17 cellular contexts compared by ENCODE assay signal in genomic region chr9:130946778-130947617, GRCh38. TPM values are rescaled to one million over a fixed set of nuclear protein-coding genes. Genes with fewer than 3 reads are reported as not detected.
DNase-seq lines count a peak whose midpoint lies in the region; ATAC-seq, FAIRE-seq and TF ChIP-seq lines count a peak whose summit lies in the region.
"Had no signal": no experiment of that assay in that cellular context is flagged by ENCODE, and none has a peak within 500 bp of the region (broad histone marks: within the 10 kb centered on the region; RNA-seq: fewer than 3 reads in every experiment).

No MANE protein-coding gene starts in this region.

- intact Hi-C loops in left colon (cut with DNase I, micrococcal nuclease), result no loop called here
- intact Hi-C loops in Caco-2 (cut with micrococcal nuclease; ENCODE audit: unreplicated experiment), result no loop called here
- intact Hi-C loops in psoas muscle (cut with DNase I), result loop anchor here in 1 of 2 donors (10.0 kb wide), 1 partner anchor 182 kb away; no protein-coding TSS in a partner anchor
- intact Hi-C loops in lower lobe of right lung (cut with DNase I), result no loop called here

- H3K4me3 Mint-ChIP-seq in Caco-2 (ENCODE audit: unreplicated experiment), result no peak overlapping the region
- H3K4me3 Mint-ChIP-seq: activated T-cell treated with anti-CD3 and anti-CD28 coated beads, Interleukin-2, amount 50 U/mL, for 4 hours had no signal

- 40 to 57% (median 44%) methylated on average over 16 of the region's 16 CpGs for WGBS in psoas muscle, 3 donors

- H3K4me3 ChIP-seq in MG63 (no peak overlapping the region), bronchial epithelial cell (ENCODE audit: low read depth, low read length) (no peak overlapping the region), Caco-2 (ENCODE audit: low read depth, low read length) (no peak overlapping the region), psoas muscle (no peak overlapping the region), lower lobe of right lung (no peak overlapping the region)
- H3K4me3 ChIP-seq: heart right ventricle, suprapubic skin had no signal

- CTCF ChIA-PET in Caco-2 (lab: Charles Lee), result interaction anchor here (0.6 kb wide), 1 partner anchor 51 kb away, joined by 3 read pairs; no protein-coding TSS in a partner anchor

- H3K4me1 ChIP-seq in Caco-2, result no peaks in the 10 kb centered on the region
- no peaks in the 10 kb centered on the region for H3K4me1 ChIP-seq in psoas muscle
- H3K4me1 ChIP-seq in lower lobe of right lung, result no peaks in the 10 kb centered on the region
- H3K4me1 ChIP-seq: heart right ventricle, suprapubic skin had no signal

- H3K36me3 ChIP-seq in MG63 (no peaks in the 10 kb centered on the region), bronchial epithelial cell (ENCODE audit: control insufficient read depth, insufficient read depth, low read length) (no peaks in the 10 kb centered on the region), Caco-2 (ENCODE audit: control insufficient read depth, insufficient read depth, low read length) (no peaks in the 10 kb centered on the region), psoas muscle (ENCODE audit: insufficient read depth in 1 of 2, low read depth in 1 of 2) (no peaks in the 10 kb centered on the region), lower lobe of right lung (no peaks in the 10 kb centered on the region)
- H3K36me3 ChIP-seq: heart right ventricle, suprapubic skin had no signal

- TF ChIP-seq CTCF in bronchial epithelial cell (IDR thresholded peaks at IDR 0.05; ENCODE audit: insufficient read depth, low read length, severe bottlenecking) (no peak), Caco-2 (IDR thresholded peaks at IDR 0.05; ENCODE audit: insufficient read depth in 1 of 2, low read depth in 1 of 2, low read length in 1 of 2, severe bottlenecking in 1 of 2, unreplicated experiment in 1 of 2) (no peak), psoas muscle (IDR thresholded peaks at IDR 0.05) (no peak), lower lobe of right lung (IDR thresholded peaks at IDR 0.05) (no peak)

- POLR2A ChIA-PET in Caco-2 (lab: Charles Lee), result no interaction called here

- peaks cover 8% of the 10 kb centered on the region for H3K4me1 Mint-ChIP-seq in Caco-2 (ENCODE audit: low read depth, unreplicated experiment)

- no peak for FAIRE-seq in bronchial epithelial cell (lab: Jason Lieb, UNC)

- H3K27ac ChIP-seq in psoas muscle (no peak overlapping the region), lower lobe of right lung (no peak overlapping the region)
- H3K27ac ChIP-seq: C4-2B, heart right ventricle, suprapubic skin had no signal

- H3K27ac Mint-ChIP-seq in Caco-2 (ENCODE audit: unreplicated experiment), result no peak overlapping the region

- peaks cover 13% of the 10 kb centered on the region for H3K9me3 Mint-ChIP-seq in Caco-2 (ENCODE audit: unreplicated experiment)
- H3K9me3 Mint-ChIP-seq: activated T-cell treated with anti-CD3 and anti-CD28 coated beads, Interleukin-2, amount 50 U/mL, for 4 hours had no signal

- H3K9me3 ChIP-seq in MG63 (no peaks in the 10 kb centered on the region), Caco-2 (no peaks in the 10 kb centered on the region; the same call in 1 of the 2 replicates), psoas muscle (no peaks in the 10 kb centered on the region), lower lobe of right lung (no peaks in the 10 kb centered on the region)
- H3K9me3 ChIP-seq: suprapubic skin had no signal

- H3K36me3 Mint-ChIP-seq in Caco-2 (ENCODE audit: insufficient read depth, unreplicated experiment), result peaks cover 5% of the 10 kb centered on the region

- no TSS peak for BruUV-seq in Caco-2 (replicated peaks; lab: Mats Ljungman, UMichigan)

- H3K27me3 Mint-ChIP-seq in Caco-2 (ENCODE audit: insufficient read depth, unreplicated experiment), result peaks cover 10% of the 10 kb centered on the region

- DNase-seq in ELR (ENCODE audit: low read depth), result peak; percentile 23
- DNase-seq in MG63, result peak; percentile 35
- DNase-seq in bronchial epithelial cell (ENCODE audit: low read depth), result peak; percentile 72
- DNase-seq in left colon, result peak; percentile 66 to 84
- DNase-seq in Caco-2, result no peak
- no peak for DNase-seq in psoas muscle
- DNase-seq in lower lobe of right lung, result no peak
- DNase-seq in RKO (ENCODE audit: low spot score), result no peak
- DNase-seq: activated CD4-positive, CD25-positive, alpha-beta regulatory T cell treated with anti-CD3 and anti-CD28 coated beads, Interleukin-2, amount 50 U/mL, for 72 hours; activated T-cell treated with anti-CD3 and anti-CD28 coated beads, Interleukin-2, amount 50 U/mL, for 4 hours; heart right ventricle; left ventricle myocardium superior; NCI-H1694 treated with DMSO at 0.1 percent for 48 hours; stimulated activated CD4-positive, alpha-beta T cell treated with anti-CD3 and anti-CD28 coated beads, Interleukin-12 subunit alpha, Interleukin-12 subunit beta, amount 100 ng/mL, for 4 hours; T-helper 1 cell had no signal

- H3K27me3 ChIP-seq in MG63 (peaks cover 3% of the 10 kb centered on the region; the same call in 1 of the 2 replicates), bronchial epithelial cell (ENCODE audit: control insufficient read depth, insufficient read depth, low read length) (peaks cover 3% of the 10 kb centered on the region), Caco-2 (replicated peaks; ENCODE audit: control insufficient read depth, insufficient read depth, low read length) (no peaks in the 10 kb centered on the region), psoas muscle (ENCODE audit: insufficient read depth in 3 of 3, low read length in 2 of 3) (peaks cover 0 to 56% (median 3%) of the 10 kb centered on the region in 3 donors), lower lobe of right lung (ENCODE audit: low read depth) (peaks cover 25% of the 10 kb centered on the region)

- ATAC-seq in left colon (peak; percentile 79), psoas muscle (no peak), lower lobe of right lung (no peak)
- ATAC-seq: activated T-cell treated with anti-CD3 and anti-CD28 coated beads, Interleukin-2, amount 50 U/mL, for 4 hours; heart right ventricle; left ventricle myocardium superior had no signal

RNA-seq across cellular contexts. Expression of gene FIBCD1, which starts 8.0 kb away (rescaled TPM):
- total RNA-seq in MG63 (2014; rRNA removed; shearing (Covaris generic); ENCODE audit: low replicate concordance), result not detected in 2 replicates
- total RNA-seq in bronchial epithelial cell, result 0.26 and 0.51 TPM in 2 replicates
- 1 to 10 TPM; 7.9 to 9.6 TPM for total RNA-seq in left colon
- not detected in 2 replicates for total RNA-seq in Caco-2 (2022)
- not detected for total RNA-seq in psoas muscle
- polyA plus RNA-seq in psoas muscle, result under 1 TPM in 1 of 3 donors, not detected in 2; 0.01 TPM
- total RNA-seq in lower lobe of right lung, result 1.3 TPM
- total RNA-seq: activated T-cell treated with anti-CD3 and anti-CD28 coated beads, Interleukin-2, amount 50 U/mL, for 4 hours; suprapubic skin had no signal

RNA-seq across cellular contexts. Expression of gene QRFP, which starts 50.4 kb away (rescaled TPM):
- not detected in 2 replicates for total RNA-seq in MG63 (2014; rRNA removed; shearing (Covaris generic); ENCODE audit: low replicate concordance)
- total RNA-seq in bronchial epithelial cell, result not detected in 2 replicates
- not detected for total RNA-seq in left colon
- total RNA-seq in Caco-2 (2022), result not detected in 2 replicates
- not detected for total RNA-seq in psoas muscle
- polyA plus RNA-seq in psoas muscle, result under 1 TPM in 2 of 3 donors, not detected in 1; 0.01 to 0.03 TPM
- not detected for total RNA-seq in lower lobe of right lung
- total RNA-seq: activated T-cell treated with anti-CD3 and anti-CD28 coated beads, Interleukin-2, amount 50 U/mL, for 4 hours; heart right ventricle; left ventricle myocardium superior; suprapubic skin had no signal

Comparison
In these comparisons a context has a peak if more than half of its experiments do, and no peak if none do; other contexts are left out.
1. DNase-seq: peak in ELR (single experiment), MG63 (single experiment), bronchial epithelial cell (single experiment) and left colon (2 of 2); none in Caco-2 (0 of 2), psoas muscle (0 of 2), lower lobe of right lung (single experiment) and RKO (single experiment).